Comparison of ENCODE assay signal across 14 cellular contexts in genomic region chr20:47256665-47257236, GRCh38.
DNase-seq lines count a peak whose midpoint lies in the region; ATAC-seq, FAIRE-seq and TF ChIP-seq lines count a peak whose summit lies in the region.
"Had no signal": no experiment of that assay in that cellular context is flagged by ENCODE, and none has a peak within 500 bp of the region (broad histone marks: within the 10 kb centered on the region; RNA-seq: fewer than 3 reads in every experiment).

No MANE protein-coding gene starts in this region.

- H4K20me1 ChIP-seq in osteoblast (ENCODE audit: insufficient read depth, low read length), result no peaks in the 10 kb centered on the region

- WGBS in endodermal cell (ENCODE audit: insufficient coverage in 1 of 2, insufficient read length in 1 of 2), 2 experiments, result 98 to 100% methylated on average over 2 to 7 of the region's 8 CpGs
- WGBS in testis, 2 donors, result 81 to 85% methylated on average over 8 of the region's 8 CpGs

- H3K4me3 Mint-ChIP-seq in CD4-positive, CD25-positive, alpha-beta regulatory T cell, result no peak overlapping the region
- H3K4me3 Mint-ChIP-seq in endodermal cell, result no peak overlapping the region
- H3K4me3 Mint-ChIP-seq: T-helper 2 cell treated with Interferon-gamma antibody and Interleukin-4, amounts not matched to agents 5 μg/mL and 100 μg/mL, for 36 hours; type B pancreatic cell had no signal

- ATAC-seq in CD4-positive, CD25-positive, alpha-beta regulatory T cell (ENCODE audit: low read depth in 2 of 2), result no peak
- ATAC-seq in GM21367 (IDR thresholded peaks at IDR 0.05; ENCODE audit: unreplicated experiment) (no peak), GM18517 (IDR thresholded peaks at IDR 0.05; ENCODE audit: unreplicated experiment) (no peak)

- H3K36me3 Mint-ChIP-seq in CD4-positive, CD25-positive, alpha-beta regulatory T cell, result peaks cover 31% of the 10 kb centered on the region
- peaks cover 69% of the 10 kb centered on the region for H3K36me3 Mint-ChIP-seq in endodermal cell (ENCODE audit: low read depth)

- peaks cover 52% of the 10 kb centered on the region for H3K36me3 ChIP-seq in CD4-positive, CD25-positive, alpha-beta regulatory T cell (ENCODE audit: control insufficient read depth, insufficient read depth, low read length)
- H3K36me3 ChIP-seq in SJSA1 (peaks cover 34% of the 10 kb centered on the region), endodermal cell (ENCODE audit: control insufficient read depth, insufficient read depth, low read length) (peaks cover 85% of the 10 kb centered on the region), osteoblast (ENCODE audit: insufficient read depth, low read length) (peaks cover 26% of the 10 kb centered on the region), testis (ENCODE audit: low read depth, missing control alignments) (no peaks in the 10 kb centered on the region)

- no peaks in the 10 kb centered on the region for H3K9me3 Mint-ChIP-seq in CD4-positive, CD25-positive, alpha-beta regulatory T cell
- no peaks in the 10 kb centered on the region for H3K9me3 Mint-ChIP-seq in endodermal cell
- H3K9me3 Mint-ChIP-seq: T-helper 2 cell treated with Interferon-gamma antibody and Interleukin-4, amounts not matched to agents 5 μg/mL and 100 μg/mL, for 36 hours; type B pancreatic cell had no signal

- TF ChIP-seq POLR2A in GM12892 (IDR thresholded peaks at IDR 0.05; ENCODE audit: low read depth, low read length) (no peak), testis (IDR thresholded peaks at IDR 0.05) (no peak)

- no peak overlapping the region for H3K9ac ChIP-seq in endodermal cell (ENCODE audit: extremely low read depth, low read length, poor library complexity, severe bottlenecking)

- H3K4me1 Mint-ChIP-seq in CD4-positive, CD25-positive, alpha-beta regulatory T cell, result peaks cover 0 to 20% (median 14%) of the 10 kb centered on the region in 4 donors
- H3K4me1 Mint-ChIP-seq in endodermal cell, result no peaks in the 10 kb centered on the region

- no peak overlapping the region for H3K27ac ChIP-seq in CD4-positive, CD25-positive, alpha-beta regulatory T cell (ENCODE audit: insufficient read depth, low read length, poor library complexity, severe bottlenecking)
- H3K27ac ChIP-seq in SJSA1, result peak overlapping the region; percentile 53
- H3K27ac ChIP-seq in endodermal cell (ENCODE audit: low read depth, low read length), result no peak overlapping the region
- H3K27ac ChIP-seq in osteoblast (ENCODE audit: low read depth, low read length), result peak overlapping the region; percentile 89
- no peak overlapping the region for H3K27ac ChIP-seq in testis

- no peak for DNase-seq in CD4-positive, CD25-positive, alpha-beta regulatory T cell
- peak; percentile 54 to 75 for DNase-seq in SJSA1 (ENCODE audit: low read depth in 1 of 2, low spot score in 2 of 2)
- no peak for DNase-seq in endodermal cell
- DNase-seq in osteoblast (ENCODE audit: insufficient read length, low spot score, missing footprints), result peak; percentile 90
- no peak for DNase-seq in GM12892 (ENCODE audit: insufficient read length)
- DNase-seq in testis, result no peak
- DNase-seq: aorta, foreskin melanocyte, NCI-H1694 had no signal

- no peak overlapping the region for H3K4me3 ChIP-seq in CD4-positive, CD25-positive, alpha-beta regulatory T cell (ENCODE audit: low read depth, low read length)
- H3K4me3 ChIP-seq in SJSA1, result no peak overlapping the region
- H3K4me3 ChIP-seq in endodermal cell (ENCODE audit: low read length), result no peak overlapping the region
- no peak overlapping the region for H3K4me3 ChIP-seq in osteoblast (ENCODE audit: insufficient read depth, low read length)
- no peak overlapping the region for H3K4me3 ChIP-seq in testis

- no peaks in the 10 kb centered on the region for H3K4me1 ChIP-seq in CD4-positive, CD25-positive, alpha-beta regulatory T cell (ENCODE audit: control insufficient read depth, insufficient read depth, low read length, poor library complexity, severe bottlenecking)
- H3K4me1 ChIP-seq in SJSA1 (replicated peaks), result peaks cover 42% of the 10 kb centered on the region
- H3K4me1 ChIP-seq in endodermal cell (ENCODE audit: control insufficient read depth, insufficient read depth, low read length), result no peaks in the 10 kb centered on the region
- H3K4me1 ChIP-seq in osteoblast (ENCODE audit: insufficient read depth, low read length), result peaks cover 25% of the 10 kb centered on the region
- H3K4me1 ChIP-seq in testis, result peaks cover 31% of the 10 kb centered on the region

- H3K79me2 ChIP-seq in osteoblast (ENCODE audit: insufficient read depth, low read length), result peaks cover 39% of the 10 kb centered on the region

- no peak for FAIRE-seq in GM12892 (lab: Jason Lieb, UNC)
- FAIRE-seq: H1 had no signal

- H3K27me3 Mint-ChIP-seq in CD4-positive, CD25-positive, alpha-beta regulatory T cell, result no peaks in the 10 kb centered on the region
- no peaks in the 10 kb centered on the region for H3K27me3 Mint-ChIP-seq in endodermal cell (ENCODE audit: insufficient read depth)
- H3K27me3 Mint-ChIP-seq: type B pancreatic cell had no signal

- no peak for TF ChIP-seq CTCF in endodermal cell (conservative IDR thresholded peaks at IDR 0.05)
- TF ChIP-seq CTCF in osteoblast (IDR thresholded peaks at IDR 0.05; ENCODE audit: extremely low read depth, low read depth, low read length), result no peak
- TF ChIP-seq CTCF in testis (IDR thresholded peaks at IDR 0.05), result no peak

- H3K9me3 ChIP-seq in CD4-positive, CD25-positive, alpha-beta regulatory T cell (ENCODE audit: control insufficient read depth in 2 of 2, low read length in 2 of 2), result no peaks in the 10 kb centered on the region
- H3K9me3 ChIP-seq in SJSA1 (replicated peaks) (no peaks in the 10 kb centered on the region), endodermal cell (ENCODE audit: control insufficient read depth, low read length) (peaks cover 5% of the 10 kb centered on the region), osteoblast (ENCODE audit: low read depth, low read length) (no peaks in the 10 kb centered on the region), testis (no peaks in the 10 kb centered on the region)

- peak overlapping the region; percentile 55 for H3K4me2 ChIP-seq in osteoblast (ENCODE audit: insufficient read depth, low read length)

- intact Hi-C loops in testis (cut with DNase I; ENCODE audit: low total_unique reads), result no loop called here

- H3K27ac Mint-ChIP-seq in CD4-positive, CD25-positive, alpha-beta regulatory T cell, result peak overlapping the region in 2 of 3 donors; percentile 5 to 14
- peak overlapping the region; percentile 19 for H3K27ac Mint-ChIP-seq in endodermal cell
- H3K27ac Mint-ChIP-seq: T-helper 2 cell treated with Interferon-gamma antibody and Interleukin-4, amounts not matched to agents 5 μg/mL and 100 μg/mL, for 36 hours; type B pancreatic cell had no signal

- no peak overlapping the region for H2AFZ ChIP-seq in osteoblast (ENCODE audit: low read length)

- H3K27me3 ChIP-seq in CD4-positive, CD25-positive, alpha-beta regulatory T cell (ENCODE audit: control insufficient read depth, insufficient read depth, low read length), result no peaks in the 10 kb centered on the region
- H3K27me3 ChIP-seq in SJSA1 (replicated peaks) (no peaks in the 10 kb centered on the region), endodermal cell (ENCODE audit: control insufficient read depth, insufficient read depth, low read length, poor library complexity, severe bottlenecking) (no peaks in the 10 kb centered on the region), osteoblast (ENCODE audit: insufficient read depth, low read length) (no peaks in the 10 kb centered on the region), testis (no peaks in the 10 kb centered on the region)

Comparison
In these comparisons a context has a peak if more than half of its experiments do, and no peak if none do; other contexts are left out.
1. DNase-seq: peak in SJSA1 (2 of 2) and osteoblast (single experiment); none in CD4-positive, CD25-positive, alpha-beta regulatory T cell (0 of 3), endodermal cell (single experiment), GM12892 (single experiment) and testis (single experiment).
2. H3K27ac ChIP-seq: peak in SJSA1 (single experiment) and osteoblast (single experiment); none in CD4-positive, CD25-positive, alpha-beta regulatory T cell (single experiment), endodermal cell (single experiment) and testis (0 of 2).